ENCODE assay signal across 13 cellular contexts in the genomic region with DNA sequence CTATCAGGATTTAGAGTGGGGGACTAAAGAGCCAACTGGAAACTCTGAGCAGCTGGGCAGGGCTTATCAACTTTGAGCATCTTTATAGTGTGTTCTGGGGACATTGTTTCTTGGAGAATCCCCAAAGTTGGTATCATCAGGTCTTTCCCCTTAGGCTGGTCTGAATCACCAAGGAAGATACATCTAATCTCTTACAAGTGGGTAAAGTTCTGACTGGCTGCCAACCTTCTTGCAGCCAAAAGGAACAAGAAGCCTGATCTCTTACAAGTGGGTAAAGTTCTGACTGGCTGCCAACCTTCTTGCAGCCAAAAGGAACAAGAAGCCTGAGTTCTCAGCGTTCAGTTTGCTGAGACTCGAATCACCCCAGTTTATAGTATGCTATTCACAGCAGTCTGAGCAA. TPM values are rescaled to one million over a fixed set of nuclear protein-coding genes. Genes with fewer than 3 reads are reported as not detected.
DNase-seq lines count a peak whose midpoint lies in the region; ATAC-seq, FAIRE-seq and TF ChIP-seq lines count a peak whose summit lies in the region.
"Had no signal": no experiment of that assay in that cellular context is flagged by ENCODE, and none has a peak within 500 bp of the region (broad histone marks: within the 10 kb centered on the region; RNA-seq: fewer than 3 reads in every experiment).

No MANE protein-coding gene starts in this region.

- H4K20me1 ChIP-seq in DND-41 (ENCODE audit: insufficient read depth, low read length): no peaks in the 10 kb centered on the region
- no peaks in the 10 kb centered on the region for H4K20me1 ChIP-seq in OCI-LY7 (ENCODE audit: insufficient read depth, low read length)

- H3K79me2 ChIP-seq in DND-41 (ENCODE audit: insufficient read depth, low read length) (peaks cover 19% of the 10 kb centered on the region), OCI-LY7 (ENCODE audit: insufficient read depth, low read depth, low read length) (peaks cover 19% of the 10 kb centered on the region)

- H3K4me2 ChIP-seq in DND-41 (ENCODE audit: insufficient read depth, low read length): 0 out of 2 replicates have a peak overlapping the region, but pooled peaks have one; percentile 5
- H3K4me2 ChIP-seq in OCI-LY7 (ENCODE audit: low read length): no peak overlapping the region

- no peak for TF ChIP-seq POLR2A in sigmoid colon (IDR thresholded peaks at IDR 0.05)

- H3K36me3 ChIP-seq in DND-41 (ENCODE audit: insufficient read depth, low read length): peaks cover 12% of the 10 kb centered on the region
- H3K36me3 ChIP-seq in OCI-LY7 (ENCODE audit: insufficient read depth, low read length): peaks cover 14% of the 10 kb centered on the region
- H3K36me3 ChIP-seq in bronchial epithelial cell (ENCODE audit: control insufficient read depth, insufficient read depth, low read length): peaks cover 1% of the 10 kb centered on the region
- H3K36me3 ChIP-seq in sigmoid colon: peaks cover 0 to 10% (median 0%) of the 10 kb centered on the region in 4 donors

- no peak for ATAC-seq in DND-41 (ENCODE audit: insufficient read depth, low read depth)
- no peak for ATAC-seq in GM19035 (IDR thresholded peaks at IDR 0.05; ENCODE audit: unreplicated experiment)
- no peak for ATAC-seq in HG03135 (IDR thresholded peaks at IDR 0.05; ENCODE audit: unreplicated experiment)

- TF ChIP-seq EP300 in sigmoid colon (IDR thresholded peaks at IDR 0.05): no peak

- no peak overlapping the region for H3K27ac ChIP-seq in DND-41 (ENCODE audit: low read length)
- no peak overlapping the region for H3K27ac ChIP-seq in OCI-LY7 (ENCODE audit: low read depth, low read length, poor library complexity, severe bottlenecking)
- H3K27ac ChIP-seq in sigmoid colon: peak overlapping the region in 3 of 4 donors; percentile 3 to 35 (median 20)

- no peak for DNase-seq in DND-41
- DNase-seq in OCI-LY7 (ENCODE audit: low spot score): no peak
- peak; percentile 15 for DNase-seq in bronchial epithelial cell (ENCODE audit: low read depth)
- DNase-seq in sigmoid colon: no peak
- no peak for DNase-seq in foreskin melanocyte
- DNase-seq in stimulated activated naive CD4-positive, alpha-beta T cell (lab: John Stamatoyannopoulos, UW): no peak
- DNase-seq: activated CD4-positive, alpha-beta T cell treated with anti-CD3 and anti-CD28 coated beads, Interleukin-2, amount 50 U/mL, for 1 hour; activated gamma-delta T cell treated with Interleukin-2 at 50 U/mL for 16 hours; stimulated activated CD4-positive, alpha-beta T cell treated with anti-CD3 and anti-CD28 coated beads, Interleukin-2, amount 100 ng/mL, for 48 hours; SW 1271 had no signal

- CTCF ChIA-PET in OCI-LY7 (lab: Charles Lee; ENCODE audit: unreplicated experiment): interaction anchor here (1.2 to 1.5 kb wide), 2 partner anchors 9 to 430 kb away, joined by 3 to 5 read pairs; no protein-coding TSS in a partner anchor

- H3K9ac ChIP-seq in DND-41 (ENCODE audit: low read depth, low read length): no peak overlapping the region

- BruUV-seq in OCI-LY7 (replicated peaks; lab: Mats Ljungman, UMichigan): no TSS peak

- H3K9me2 ChIP-seq in OCI-LY7 (ENCODE audit: insufficient read depth, low read length): no peaks in the 10 kb centered on the region

- intact Hi-C loops in OCI-LY7 (cut with micrococcal nuclease; ENCODE audit: unreplicated experiment): loop anchor here (2.0 kb wide), 1 partner anchor 567 kb away; a partner anchor contains a TSS
- intact Hi-C loops in sigmoid colon (cut with DNase I): loop anchor here (5.0 kb wide), 1 partner anchor 1183 kb away; a partner anchor contains a TSS

- TF ChIP-seq CTCF in DND-41 (IDR thresholded peaks at IDR 0.05; ENCODE audit: borderline replicate concordance, extremely low read depth, low read length, poor library complexity, severe bottlenecking): no peak
- no peak for TF ChIP-seq CTCF in OCI-LY7 (conservative IDR thresholded peaks at IDR 0.05; ENCODE audit: low read length)
- no peak for TF ChIP-seq CTCF in bronchial epithelial cell (IDR thresholded peaks at IDR 0.05; ENCODE audit: insufficient read depth, low read length, severe bottlenecking)
- no peak for TF ChIP-seq CTCF in sigmoid colon (IDR thresholded peaks at IDR 0.05)

- no peak for FAIRE-seq in bronchial epithelial cell (lab: Jason Lieb, UNC)

- H3K9me3 ChIP-seq in DND-41 (ENCODE audit: insufficient read depth, low read length, severe bottlenecking) (no peaks in the 10 kb centered on the region), OCI-LY7 (ENCODE audit: low read length) (no peaks in the 10 kb centered on the region), sigmoid colon (no peaks in the 10 kb centered on the region)

- H3K4me3 ChIP-seq in DND-41 (ENCODE audit: low read depth in 1 of 2, low read length in 2 of 2) (no peak overlapping the region), OCI-LY7 (ENCODE audit: low read depth, low read length, poor library complexity, severe bottlenecking) (no peak overlapping the region), bronchial epithelial cell (ENCODE audit: low read depth, low read length) (no peak overlapping the region), sigmoid colon (no peak overlapping the region)

- no peaks in the 10 kb centered on the region for H3K27me3 ChIP-seq in DND-41 (ENCODE audit: insufficient read depth, low read length, poor library complexity)
- H3K27me3 ChIP-seq in bronchial epithelial cell (ENCODE audit: control insufficient read depth, insufficient read depth, low read length): no peaks in the 10 kb centered on the region
- no peaks in the 10 kb centered on the region for H3K27me3 ChIP-seq in sigmoid colon

- H2AFZ ChIP-seq in DND-41 (ENCODE audit: low read depth, low read length) (0 out of 2 replicates have a peak overlapping the region, but pooled peaks have one; percentile 90), OCI-LY7 (ENCODE audit: low read length) (peak overlapping the region; percentile 94; the same call in 1 of the 2 replicates)

- POLR2A ChIA-PET in OCI-LY7 (lab: Charles Lee): interaction anchor here (0.6 to 3.3 kb wide), 3 partner anchors 10 to 1180 kb away, joined by 3 to 24 read pairs (median 5); no protein-coding TSS in a partner anchor

- H3K4me1 ChIP-seq in DND-41 (ENCODE audit: insufficient read depth, low read length) (peaks cover 23% of the 10 kb centered on the region), OCI-LY7 (ENCODE audit: insufficient read depth, low read length, poor library complexity, severe bottlenecking) (peaks cover 15% of the 10 kb centered on the region), sigmoid colon (peaks cover 0 to 36% (median 27%) of the 10 kb centered on the region in 4 donors)

- 13 to 46% methylated on average over 2 of the region's 2 CpGs for WGBS in sigmoid colon, 2 donors

RNA-seq across cellular contexts. Expression of a gene that starts 1.6 kb away (rescaled TPM):
- 28.2 and 30.2 TPM in 2 replicates for total RNA-seq in OCI-LY7 (2014; rRNA removed; shearing (Covaris generic))
- 34.2 and 39.9 TPM in 2 replicates for total RNA-seq in OCI-LY7 (2022)
- total RNA-seq in bronchial epithelial cell: 19.5 and 20.1 TPM in 2 replicates
- 10 to 100 TPM; 19.0 to 29.6 (median 25.0) TPM for total RNA-seq in sigmoid colon
- 10 to 100 TPM in 1 of 3 donors, 1 to 10 TPM in 2; 5.3 to 10.5 (median 6.0) TPM for polyA plus RNA-seq in sigmoid colon

RNA-seq across cellular contexts. Expression of a gene that starts 7.4 kb away (rescaled TPM):
- total RNA-seq in OCI-LY7 (2014; rRNA removed; shearing (Covaris generic)): 2.3 and 2.7 TPM in 2 replicates
- total RNA-seq in OCI-LY7 (2022) (1.3 and 1.8 TPM in 2 replicates), bronchial epithelial cell (not detected in 2 replicates), sigmoid colon (1 to 10 TPM in 1 of 4 donors, under 1 TPM in 3; 0.14 to 1.1 (median 0.52) TPM)
- polyA plus RNA-seq in sigmoid colon: 1 to 10 TPM; 1.8 to 5.9 (median 3.2) TPM

RNA-seq across cellular contexts. Expression of a gene that starts 56.6 kb away (rescaled TPM):
- not detected in 2 replicates for total RNA-seq in OCI-LY7 (2014; rRNA removed; shearing (Covaris generic))
- total RNA-seq in OCI-LY7 (2022): not detected in 2 replicates
- not detected in 2 replicates for total RNA-seq in bronchial epithelial cell
- total RNA-seq in sigmoid colon: under 1 TPM in 1 of 4 donors, not detected in 3; 0.27 TPM
- 1 to 10 TPM in 1 of 3 donors, under 1 TPM in 1, not detected in 1; 0.17 to 1.2 TPM for polyA plus RNA-seq in sigmoid colon
- total RNA-seq: mononuclear cell had no signal

Comparison
In these comparisons a context has a peak if more than half of its experiments do, and no peak if none do; other contexts are left out.
1. H3K27ac ChIP-seq: peak in sigmoid colon (3 of 4); none in DND-41 (single experiment) and OCI-LY7 (single experiment).